In the genomic region with DNA sequence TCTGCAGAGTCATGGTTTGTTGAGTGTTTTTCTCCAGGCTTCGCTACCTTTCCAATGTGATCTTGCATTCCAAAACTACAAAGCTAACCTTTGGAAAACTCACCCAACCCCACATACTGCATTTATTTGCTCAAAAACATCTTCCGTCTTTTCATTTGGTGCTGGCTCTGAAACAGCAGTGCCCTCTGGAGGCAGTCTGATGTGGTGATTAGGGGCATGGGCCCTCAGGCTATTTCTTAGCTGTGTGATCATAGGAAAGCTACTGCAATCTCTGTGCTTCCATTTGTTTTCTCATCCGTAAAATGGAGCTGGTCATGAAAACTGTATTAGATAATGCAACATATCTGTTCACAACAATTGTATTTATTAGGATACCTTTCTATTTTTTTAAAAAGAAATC, we compare ENCODE assay signal across 9 cellular contexts. TPM values are rescaled to one million over a fixed set of nuclear protein-coding genes. Genes with fewer than 3 reads are reported as not detected.
DNase-seq lines count a peak whose midpoint lies in the region; ATAC-seq, FAIRE-seq and TF ChIP-seq lines count a peak whose summit lies in the region.
"Had no signal": no experiment of that assay in that cellular context is flagged by ENCODE, and none has a peak within 500 bp of the region (broad histone marks: within the 10 kb centered on the region; RNA-seq: fewer than 3 reads in every experiment).

No MANE protein-coding gene starts in this region.

- DNase-seq in AG09309 (ENCODE audit: low read depth) (no peak), GM12865 (ENCODE audit: low read depth) (peak; percentile 25), SJCRH30 (peak; percentile 22 to 45), fibroblast of the conjunctiva (ENCODE audit: low read depth) (peak; percentile 14), HTR-8/SVneo (ENCODE audit: insufficient read length, low spot score) (no peak)
- DNase-seq in stimulated activated CD4-positive, alpha-beta T cell treated with anti-CD3 and anti-CD28 coated beads, Interleukin-1b, Interleukin-23, amount 100 ng/mL, for 48 hours: peak; percentile 3
- DNase-seq in activated T-cell treated with anti-CD3 and anti-CD28 coated beads, Interleukin-2, amount 50 U/mL, for 1 hour: no peak

- H3K27ac ChIP-seq in SJCRH30: no peak overlapping the region

- H3K27me3 ChIP-seq in SJCRH30: no peaks in the 10 kb centered on the region

- 0 out of 2 replicates have a peak, but pooled peaks cover 2% of the 10 kb centered on the region for H3K36me3 ChIP-seq in SJCRH30

- no peaks in the 10 kb centered on the region for H3K9me3 ChIP-seq in SJCRH30 (replicated peaks)

- TF ChIP-seq CTCF in AG09309 (IDR thresholded peaks at IDR 0.05; ENCODE audit: control insufficient read depth, insufficient read depth, low read depth, low read length, missing control alignments) (peak; percentile 84), GM12865 (IDR thresholded peaks at IDR 0.05; ENCODE audit: insufficient read depth, low read depth, low read length, missing control alignments) (peak; percentile 40)

- H3K4me3 ChIP-seq in AG09309 (ENCODE audit: control insufficient read depth, low read depth, low read length) (no peak overlapping the region), GM12865 (ENCODE audit: low read depth, low read length) (no peak overlapping the region), SJCRH30 (no peak overlapping the region)

- H3K4me1 ChIP-seq in SJCRH30: no peaks in the 10 kb centered on the region

- FAIRE-seq in HTR-8/SVneo (lab: Jason Lieb, UNC): no peak
- FAIRE-seq: endometrium had no signal

- no peak for ATAC-seq in GM19463 (IDR thresholded peaks at IDR 0.05; ENCODE audit: unreplicated experiment)

RNA-seq across cellular contexts. Expression of gene MTHFS, which starts 47.0 kb away (rescaled TPM):
- total RNA-seq in SJCRH30 (2014; rRNA removed; shearing (Covaris generic)): 17.5 and 19.0 TPM in 2 replicates

Comparison
In these comparisons a context has a peak if more than half of its experiments do, and no peak if none do; other contexts are left out.
1. DNase-seq: peak in GM12865 (single experiment), SJCRH30 (2 of 2), fibroblast of the conjunctiva (single experiment) and stimulated activated CD4-positive, alpha-beta T cell treated with anti-CD3 and anti-CD28 coated beads, Interleukin-1b, Interleukin-23, amount 100 ng/mL, for 48 hours (single experiment); none in AG09309 (single experiment), activated T-cell treated with anti-CD3 and anti-CD28 coated beads, Interleukin-2, amount 50 U/mL, for 1 hour (single experiment) and HTR-8/SVneo (single experiment).